ENCODE assay signal across 1 cellular context in the genomic region with DNA sequence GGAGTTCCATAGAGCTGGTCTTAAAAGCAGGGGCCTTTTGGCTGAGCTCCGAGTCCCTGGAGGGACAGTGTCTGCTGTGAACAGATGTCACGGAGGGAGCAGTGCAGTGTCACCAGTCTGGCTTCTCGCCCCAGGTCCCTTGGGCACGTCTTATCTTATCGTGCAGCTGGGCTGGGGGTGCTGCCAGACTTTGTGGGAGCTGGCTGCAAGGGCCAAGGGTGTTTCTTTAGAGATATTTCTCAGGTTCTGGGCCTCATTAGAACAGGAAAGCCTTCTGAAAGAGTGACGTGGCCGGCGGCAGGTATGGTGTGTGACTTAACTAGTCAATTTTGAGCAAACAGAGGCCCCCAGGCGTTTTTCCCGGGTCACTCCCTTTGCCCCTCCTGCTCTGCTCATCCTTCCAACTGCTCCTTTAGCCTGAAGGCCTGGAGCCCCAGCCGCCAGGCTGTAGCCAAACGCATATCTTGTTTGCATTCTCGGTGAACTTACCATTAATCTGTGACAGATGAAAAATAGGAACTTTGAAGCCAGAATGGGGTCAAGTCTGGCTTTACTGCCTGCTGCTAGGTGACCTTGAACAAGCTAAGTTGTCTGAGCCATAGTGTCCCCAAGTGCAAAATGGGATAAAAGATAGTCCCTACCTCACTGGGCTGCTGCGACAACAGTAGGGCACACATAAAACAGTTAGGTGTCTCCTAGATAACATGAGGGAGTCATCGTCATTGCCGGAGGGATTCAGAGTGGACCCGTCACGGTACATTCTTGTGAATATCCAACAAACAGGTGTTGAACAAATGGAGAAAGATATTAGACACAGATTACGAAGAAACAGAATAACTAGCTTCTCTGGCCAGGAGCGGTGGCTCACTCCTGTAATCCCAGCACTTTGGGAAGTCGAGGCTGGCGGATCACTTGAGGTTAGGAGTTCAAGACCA.
TF ChIP-seq lines count a peak whose summit lies in the region.

No MANE protein-coding gene starts in this region.

TF ChIP-seq in K562, 482 proteins besides CTCF, POLR2A, EP300 and RAD21 (continued from another document and continues in another):
- TF ChIP-seq, protein P1, sequence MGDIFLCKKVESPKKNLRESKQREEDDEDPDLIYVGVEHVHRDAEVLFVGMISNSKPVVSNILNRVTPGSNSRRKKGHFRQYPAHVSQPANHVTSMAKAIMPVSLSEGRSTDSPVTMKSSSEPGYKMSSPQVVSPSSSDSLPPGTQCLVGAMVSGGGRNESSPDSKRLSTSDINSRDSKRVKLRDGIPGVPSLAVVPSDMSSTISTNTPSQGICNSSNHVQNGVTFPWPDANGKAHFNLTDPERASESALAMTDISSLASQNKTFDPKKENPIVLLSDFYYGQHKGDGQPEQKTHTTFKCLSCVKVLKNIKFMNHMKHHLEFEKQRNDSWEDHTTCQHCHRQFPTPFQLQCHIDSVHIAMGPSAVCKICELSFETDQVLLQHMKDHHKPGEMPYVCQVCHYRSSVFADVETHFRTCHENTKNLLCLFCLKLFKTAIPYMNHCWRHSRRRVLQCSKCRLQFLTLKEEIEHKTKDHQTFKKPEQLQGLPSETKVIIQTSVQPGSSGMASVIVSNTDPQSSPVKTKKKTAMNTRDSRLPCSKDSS (IDR thresholded peaks at IDR 0.05; ENCODE audit: low read depth, partially characterized antibody) = no peak
- TF ChIP-seq, protein P2, sequence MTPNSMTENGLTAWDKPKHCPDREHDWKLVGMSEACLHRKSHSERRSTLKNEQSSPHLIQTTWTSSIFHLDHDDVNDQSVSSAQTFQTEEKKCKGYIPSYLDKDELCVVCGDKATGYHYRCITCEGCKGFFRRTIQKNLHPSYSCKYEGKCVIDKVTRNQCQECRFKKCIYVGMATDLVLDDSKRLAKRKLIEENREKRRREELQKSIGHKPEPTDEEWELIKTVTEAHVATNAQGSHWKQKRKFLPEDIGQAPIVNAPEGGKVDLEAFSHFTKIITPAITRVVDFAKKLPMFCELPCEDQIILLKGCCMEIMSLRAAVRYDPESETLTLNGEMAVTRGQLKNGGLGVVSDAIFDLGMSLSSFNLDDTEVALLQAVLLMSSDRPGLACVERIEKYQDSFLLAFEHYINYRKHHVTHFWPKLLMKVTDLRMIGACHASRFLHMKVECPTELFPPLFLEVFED (CRISPR knock-in tag; conservative IDR thresholded peaks at IDR 0.05) = no peak
- TF ChIP-seq, protein P3, sequence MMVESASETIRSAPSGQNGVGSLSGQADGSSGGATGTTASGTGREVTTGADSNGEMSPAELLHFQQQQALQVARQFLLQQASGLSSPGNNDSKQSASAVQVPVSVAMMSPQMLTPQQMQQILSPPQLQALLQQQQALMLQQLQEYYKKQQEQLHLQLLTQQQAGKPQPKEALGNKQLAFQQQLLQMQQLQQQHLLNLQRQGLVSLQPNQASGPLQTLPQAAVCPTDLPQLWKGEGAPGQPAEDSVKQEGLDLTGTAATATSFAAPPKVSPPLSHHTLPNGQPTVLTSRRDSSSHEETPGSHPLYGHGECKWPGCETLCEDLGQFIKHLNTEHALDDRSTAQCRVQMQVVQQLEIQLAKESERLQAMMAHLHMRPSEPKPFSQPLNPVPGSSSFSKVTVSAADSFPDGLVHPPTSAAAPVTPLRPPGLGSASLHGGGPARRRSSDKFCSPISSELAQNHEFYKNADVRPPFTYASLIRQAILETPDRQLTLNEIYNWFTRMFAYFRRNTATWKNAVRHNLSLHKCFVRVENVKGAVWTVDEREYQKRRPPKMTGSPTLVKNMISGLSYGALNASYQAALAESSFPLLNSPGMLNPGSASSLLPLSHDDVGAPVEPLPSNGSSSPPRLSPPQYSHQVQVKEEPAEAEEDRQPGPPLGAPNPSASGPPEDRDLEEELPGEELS (CRISPR knock-in tag; IDR thresholded peaks at IDR 0.05; ENCODE audit: borderline replicate concordance) = no peak
- TF ChIP-seq ZNF263 (CRISPR knock-in tag; IDR thresholded peaks at IDR 0.05; ENCODE audit: borderline replicate concordance) (no peak), NBN (IDR thresholded peaks at IDR 0.05; ENCODE audit: low read depth) (peak; percentile 78; the same call in 1 of the 2 replicates), PURB (CRISPR knock-in tag; IDR thresholded peaks at IDR 0.05; ENCODE audit: low read depth) (no peak), ETV6 (IDR thresholded peaks at IDR 0.05; ENCODE audit: borderline replicate concordance in 1 of 2, low read depth in 2 of 2, low read length in 1 of 2) (0 out of 4 replicates have a peak, but pooled peaks of 1 of the 2 experiments have one; percentile 46), ETV6 (CRISPR knock-in tag; IDR thresholded peaks at IDR 0.05; ENCODE audit: borderline replicate concordance) (no peak), NR2C2 (CRISPR knock-in tag; IDR thresholded peaks at IDR 0.05) (no peak), NR2C2 (tag; IDR thresholded peaks at IDR 0.05) (peak; percentile 79), TAL1 (IDR thresholded peaks at IDR 0.05) (peak; percentile 97), ZNF134 (CRISPR knock-in tag; conservative IDR thresholded peaks at IDR 0.05) (no peak), NCOA4 (IDR thresholded peaks at IDR 0.05; ENCODE audit: partially characterized antibody) (peak; percentile 57), CCAR2 (IDR thresholded peaks at IDR 0.05; ENCODE audit: low read depth, low read length) (no peak), TBL1XR1 (IDR thresholded peaks at IDR 0.05; ENCODE audit: low read length in 2 of 2) (peak; percentile 95 to 98), CHCHD3 (CRISPR knock-in tag; IDR thresholded peaks at IDR 0.05) (no peak), TRIM28 (IDR thresholded peaks at IDR 0.05) (no peak; the same call in 1 of the 2 replicates), YBX1 (IDR thresholded peaks at IDR 0.05) (no peak), TCF7L2 (IDR thresholded peaks at IDR 0.05; ENCODE audit: low read depth, low read length) (no peak), ZNF583 (CRISPR knock-in tag; IDR thresholded peaks at IDR 0.05) (no peak; the same call in 1 of the 2 replicates), ZNF165 (CRISPR knock-in tag; IDR thresholded peaks at IDR 0.05; ENCODE audit: borderline replicate concordance) (no peak), ZNF121 (CRISPR knock-in tag; conservative IDR thresholded peaks at IDR 0.05) (peak; percentile 66; the same call in 1 of the 2 replicates), CSDE1 (IDR thresholded peaks at IDR 0.05) (no peak), SMAD3 (CRISPR knock-in tag; conservative IDR thresholded peaks at IDR 0.05) (no peak), MECOM (CRISPR knock-in tag; IDR thresholded peaks at IDR 0.05) (no peak), FOXK1 (CRISPR knock-in tag; IDR thresholded peaks at IDR 0.05; ENCODE audit: borderline replicate concordance) (no peak), DIDO1 (tag; IDR thresholded peaks at IDR 0.05; ENCODE audit: low read depth) (no peak), SIN3A (IDR thresholded peaks at IDR 0.05; ENCODE audit: borderline replicate concordance in 2 of 2, control insufficient read depth in 1 of 2, low read depth in 2 of 2, low read length in 2 of 2) (no peak), RBM39 (optimal IDR thresholded peaks at IDR 0.05; ENCODE audit: low read depth, low read length) (no peak), ZNF124 (CRISPR knock-in tag; IDR thresholded peaks at IDR 0.05) (no peak), GTF2A2 (tag; IDR thresholded peaks at IDR 0.05) (no peak), BRD4 (IDR thresholded peaks at IDR 0.05) (no peak), BCL6 (CRISPR knock-in tag; IDR thresholded peaks at IDR 0.05) (peak; percentile 6; the same call in 1 of the 2 replicates), XRCC4 (IDR thresholded peaks at IDR 0.05; ENCODE audit: extremely low read depth, insufficient read depth, insufficient read length) (no peak), ZKSCAN8 (CRISPR knock-in tag; IDR thresholded peaks at IDR 0.05) (peak; percentile 79; the same call in 1 of the 2 replicates), SUPT5H (IDR thresholded peaks at IDR 0.05) (no peak), ARNT (IDR thresholded peaks at IDR 0.05) (peak; percentile 86 to 89), EZH2 (IDR thresholded peaks at IDR 0.05; ENCODE audit: borderline replicate concordance, low read depth, low read length) (no peak)
- TF ChIP-seq, protein P4, sequence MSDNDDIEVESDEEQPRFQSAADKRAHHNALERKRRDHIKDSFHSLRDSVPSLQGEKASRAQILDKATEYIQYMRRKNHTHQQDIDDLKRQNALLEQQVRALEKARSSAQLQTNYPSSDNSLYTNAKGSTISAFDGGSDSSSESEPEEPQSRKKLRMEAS (CRISPR knock-in tag; IDR thresholded peaks at IDR 0.05) = peak; percentile 58
- TF ChIP-seq, protein P5, sequence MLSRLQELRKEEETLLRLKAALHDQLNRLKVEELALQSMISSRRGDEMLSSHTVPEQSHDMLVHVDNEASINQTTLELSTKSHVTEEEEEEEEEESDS (CRISPR knock-in tag; IDR thresholded peaks at IDR 0.05) = no peak
- TF ChIP-seq, protein P6, sequence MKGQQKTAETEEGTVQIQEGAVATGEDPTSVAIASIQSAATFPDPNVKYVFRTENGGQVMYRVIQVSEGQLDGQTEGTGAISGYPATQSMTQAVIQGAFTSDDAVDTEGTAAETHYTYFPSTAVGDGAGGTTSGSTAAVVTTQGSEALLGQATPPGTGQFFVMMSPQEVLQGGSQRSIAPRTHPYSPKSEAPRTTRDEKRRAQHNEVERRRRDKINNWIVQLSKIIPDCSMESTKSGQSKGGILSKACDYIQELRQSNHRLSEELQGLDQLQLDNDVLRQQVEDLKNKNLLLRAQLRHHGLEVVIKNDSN (CRISPR knock-in tag; IDR thresholded peaks at IDR 0.05) = no peak
- TF ChIP-seq, protein P7, sequence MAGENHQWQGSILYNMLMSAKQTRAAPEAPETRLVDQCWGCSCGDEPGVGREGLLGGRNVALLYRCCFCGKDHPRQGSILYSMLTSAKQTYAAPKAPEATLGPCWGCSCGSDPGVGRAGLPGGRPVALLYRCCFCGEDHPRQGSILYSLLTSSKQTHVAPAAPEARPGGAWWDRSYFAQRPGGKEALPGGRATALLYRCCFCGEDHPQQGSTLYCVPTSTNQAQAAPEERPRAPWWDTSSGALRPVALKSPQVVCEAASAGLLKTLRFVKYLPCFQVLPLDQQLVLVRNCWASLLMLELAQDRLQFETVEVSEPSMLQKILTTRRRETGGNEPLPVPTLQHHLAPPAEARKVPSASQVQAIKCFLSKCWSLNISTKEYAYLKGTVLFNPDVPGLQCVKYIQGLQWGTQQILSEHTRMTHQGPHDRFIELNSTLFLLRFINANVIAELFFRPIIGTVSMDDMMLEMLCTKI (IDR thresholded peaks at IDR 0.05; ENCODE audit: partially characterized antibody) = no peak
- TF ChIP-seq, protein P8, sequence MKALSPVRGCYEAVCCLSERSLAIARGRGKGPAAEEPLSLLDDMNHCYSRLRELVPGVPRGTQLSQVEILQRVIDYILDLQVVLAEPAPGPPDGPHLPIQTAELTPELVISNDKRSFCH (CRISPR knock-in tag; IDR thresholded peaks at IDR 0.05) = no peak
- TF ChIP-seq, protein P8 (tag; IDR thresholded peaks at IDR 0.05) = peak; percentile 17; the same call in 1 of the 2 replicates
- TF ChIP-seq, protein P9, sequence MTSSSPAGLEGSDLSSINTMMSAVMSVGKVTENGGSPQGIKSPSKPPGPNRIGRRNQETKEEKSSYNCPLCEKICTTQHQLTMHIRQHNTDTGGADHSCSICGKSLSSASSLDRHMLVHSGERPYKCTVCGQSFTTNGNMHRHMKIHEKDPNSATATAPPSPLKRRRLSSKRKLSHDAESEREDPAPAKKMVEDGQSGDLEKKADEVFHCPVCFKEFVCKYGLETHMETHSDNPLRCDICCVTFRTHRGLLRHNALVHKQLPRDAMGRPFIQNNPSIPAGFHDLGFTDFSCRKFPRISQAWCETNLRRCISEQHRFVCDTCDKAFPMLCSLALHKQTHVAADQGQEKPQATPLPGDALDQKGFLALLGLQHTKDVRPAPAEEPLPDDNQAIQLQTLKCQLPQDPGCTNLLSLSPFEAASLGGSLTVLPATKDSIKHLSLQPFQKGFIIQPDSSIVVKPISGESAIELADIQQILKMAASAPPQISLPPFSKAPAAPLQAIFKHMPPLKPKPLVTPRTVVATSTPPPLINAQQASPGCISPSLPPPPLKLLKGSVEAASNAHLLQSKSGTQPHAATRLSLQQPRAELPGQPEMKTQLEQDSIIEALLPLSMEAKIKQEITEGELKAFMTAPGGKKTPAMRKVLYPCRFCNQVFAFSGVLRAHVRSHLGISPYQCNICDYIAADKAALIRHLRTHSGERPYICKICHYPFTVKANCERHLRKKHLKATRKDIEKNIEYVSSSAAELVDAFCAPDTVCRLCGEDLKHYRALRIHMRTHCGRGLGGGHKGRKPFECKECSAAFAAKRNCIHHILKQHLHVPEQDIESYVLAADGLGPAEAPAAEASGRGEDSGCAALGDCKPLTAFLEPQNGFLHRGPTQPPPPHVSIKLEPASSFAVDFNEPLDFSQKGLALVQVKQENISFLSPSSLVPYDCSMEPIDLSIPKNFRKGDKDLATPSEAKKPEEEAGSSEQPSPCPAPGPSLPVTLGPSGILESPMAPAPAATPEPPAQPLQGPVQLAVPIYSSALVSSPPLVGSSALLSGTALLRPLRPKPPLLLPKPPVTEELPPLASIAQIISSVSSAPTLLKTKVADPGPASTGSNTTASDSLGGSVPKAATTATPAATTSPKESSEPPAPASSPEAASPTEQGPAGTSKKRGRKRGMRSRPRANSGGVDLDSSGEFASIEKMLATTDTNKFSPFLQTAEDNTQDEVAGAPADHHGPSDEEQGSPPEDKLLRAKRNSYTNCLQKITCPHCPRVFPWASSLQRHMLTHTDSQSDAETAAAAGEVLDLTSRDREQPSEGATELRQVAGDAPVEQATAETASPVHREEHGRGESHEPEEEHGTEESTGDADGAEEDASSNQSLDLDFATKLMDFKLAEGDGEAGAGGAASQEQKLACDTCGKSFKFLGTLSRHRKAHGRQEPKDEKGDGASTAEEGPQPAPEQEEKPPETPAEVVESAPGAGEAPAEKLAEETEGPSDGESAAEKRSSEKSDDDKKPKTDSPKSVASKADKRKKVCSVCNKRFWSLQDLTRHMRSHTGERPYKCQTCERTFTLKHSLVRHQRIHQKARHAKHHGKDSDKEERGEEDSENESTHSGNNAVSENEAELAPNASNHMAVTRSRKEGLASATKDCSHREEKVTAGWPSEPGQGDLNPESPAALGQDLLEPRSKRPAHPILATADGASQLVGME (CRISPR knock-in tag; IDR thresholded peaks at IDR 0.05) = no peak
- TF ChIP-seq, protein P10, sequence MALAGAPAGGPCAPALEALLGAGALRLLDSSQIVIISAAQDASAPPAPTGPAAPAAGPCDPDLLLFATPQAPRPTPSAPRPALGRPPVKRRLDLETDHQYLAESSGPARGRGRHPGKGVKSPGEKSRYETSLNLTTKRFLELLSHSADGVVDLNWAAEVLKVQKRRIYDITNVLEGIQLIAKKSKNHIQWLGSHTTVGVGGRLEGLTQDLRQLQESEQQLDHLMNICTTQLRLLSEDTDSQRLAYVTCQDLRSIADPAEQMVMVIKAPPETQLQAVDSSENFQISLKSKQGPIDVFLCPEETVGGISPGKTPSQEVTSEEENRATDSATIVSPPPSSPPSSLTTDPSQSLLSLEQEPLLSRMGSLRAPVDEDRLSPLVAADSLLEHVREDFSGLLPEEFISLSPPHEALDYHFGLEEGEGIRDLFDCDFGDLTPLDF (CRISPR knock-in tag; IDR thresholded peaks at IDR 0.05) = no peak
